ENCODE assay signal across 9 cellular contexts in the genomic region with DNA sequence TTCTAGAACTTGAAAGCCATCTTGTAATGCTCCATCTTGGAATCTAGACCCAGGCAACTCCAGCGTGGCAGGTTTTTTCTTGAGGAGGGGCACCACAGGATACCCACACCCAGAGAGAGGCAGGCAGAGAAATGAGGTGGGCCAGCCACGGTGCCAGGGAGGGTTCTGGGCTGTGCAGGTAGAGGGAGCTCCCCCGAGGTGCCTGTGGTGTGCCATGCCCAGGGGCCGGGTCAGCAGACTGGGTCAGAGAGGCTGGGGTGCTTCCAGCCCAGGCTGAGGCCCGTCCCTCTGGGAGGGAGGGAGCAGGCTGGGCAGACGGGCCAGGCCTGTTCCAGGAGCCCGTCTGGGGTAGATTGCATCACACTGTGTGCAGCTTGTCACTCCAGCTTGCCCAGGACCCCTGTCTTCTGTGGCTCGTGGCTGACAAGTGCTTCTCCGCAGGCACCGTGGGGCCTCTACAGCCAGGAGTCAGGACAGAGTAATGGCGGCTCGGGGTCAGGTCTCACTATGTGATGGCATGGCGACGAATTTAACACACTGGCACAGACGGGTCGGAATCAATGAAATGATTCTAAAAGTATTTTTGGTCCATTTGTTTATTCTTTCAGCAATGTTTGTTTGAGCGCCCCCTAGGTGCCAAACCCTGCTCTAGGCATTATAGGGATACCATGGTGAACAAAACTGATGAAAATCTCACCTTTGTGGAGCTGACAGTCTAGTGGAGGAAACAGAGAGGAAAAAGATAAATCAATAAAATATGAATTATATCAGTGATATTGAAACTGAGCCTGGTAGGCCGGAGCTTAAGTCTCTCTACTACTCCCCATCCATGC.
A peak's percentile ranks its signal among the peaks of the same experiment; 100 is the strongest.
DNase-seq lines count a peak whose midpoint lies in the region; ATAC-seq, FAIRE-seq and TF ChIP-seq lines count a peak whose summit lies in the region.
"Had no signal": no experiment of that assay in that cellular context is flagged by ENCODE, and none has a peak within 500 bp of the region (broad histone marks: within the 10 kb centered on the region; RNA-seq: fewer than 3 reads in every experiment).

No MANE protein-coding gene starts in this region.

- H3K36me3 Mint-ChIP-seq in naive thymus-derived CD8-positive, alpha-beta T cell: peaks cover 0 to 4% (median 0%) of the 10 kb centered on the region in 3 donors

- TF ChIP-seq CTCF in D721Med (IDR thresholded peaks at IDR 0.05; ENCODE audit: insufficient read depth, missing control alignments) (peak; percentile 12), GM12875 (IDR thresholded peaks at IDR 0.05; ENCODE audit: borderline replicate concordance, insufficient read depth, low read depth, low read length) (0 out of 2 replicates have a peak, but pooled peaks have one; percentile 7), SU-DHL-6 (IDR thresholded peaks at IDR 0.05; ENCODE audit: insufficient read depth, low read length, poor library complexity, severe bottlenecking) (peak; percentile 23)

- H4K20me1 ChIP-seq in SU-DHL-6 (ENCODE audit: low read depth, low read length): no peaks in the 10 kb centered on the region

- H3K4me2 ChIP-seq in SU-DHL-6 (ENCODE audit: low read depth, low read length, poor library complexity, severe bottlenecking): no peak overlapping the region

- FAIRE-seq in D721Med (lab: Jason Lieb, UNC): no peak

- H3K4me1 Mint-ChIP-seq in naive thymus-derived CD8-positive, alpha-beta T cell: peaks cover 18 to 58% (median 25%) of the 10 kb centered on the region in 4 donors

- ATAC-seq in naive thymus-derived CD8-positive, alpha-beta T cell: no peak
- ATAC-seq in GM18505 (IDR thresholded peaks at IDR 0.05; ENCODE audit: unreplicated experiment) (no peak), GM19397 (IDR thresholded peaks at IDR 0.05; ENCODE audit: unreplicated experiment) (no peak)

- no peaks in the 10 kb centered on the region for H3K79me2 ChIP-seq in SU-DHL-6 (ENCODE audit: insufficient read depth, low read length)

- H3F3A ChIP-seq in SU-DHL-6 (ENCODE audit: insufficient read depth): no peaks in the 10 kb centered on the region

- H3K27me3 Mint-ChIP-seq in naive thymus-derived CD8-positive, alpha-beta T cell: peaks cover 0 to 3% (median 0%) of the 10 kb centered on the region in 5 donors

- TF ChIP-seq POLR2A in GM18505 (IDR thresholded peaks at IDR 0.05; ENCODE audit: borderline replicate concordance, extremely low read depth, insufficient read depth, insufficient read length): no peak

- no peaks in the 10 kb centered on the region for H3K9me2 ChIP-seq in SU-DHL-6 (replicated peaks; ENCODE audit: insufficient read depth, low read length)

- no peaks in the 10 kb centered on the region for H3K9me3 ChIP-seq in SU-DHL-6 (ENCODE audit: insufficient read depth, low read length)
- H3K9me3 ChIP-seq: suprapubic skin had no signal

- POLR2A ChIA-PET in naive thymus-derived CD8-positive, alpha-beta T cell (lab: Charles Lee): interaction anchor here (0.8 to 1.8 kb wide), 5 partner anchors 16 to 244 kb away, joined by 3 to 11 read pairs (median 4); partner anchors contain the start of gene BCL2L11

- peak overlapping the region; percentile 29 to 94 (median 83) for H3K27ac Mint-ChIP-seq in naive thymus-derived CD8-positive, alpha-beta T cell

- H3K9ac ChIP-seq in SU-DHL-6 (ENCODE audit: low read length): no peak overlapping the region

- no peak for DNase-seq in D721Med (ENCODE audit: insufficient read length, low spot score)
- no peak for DNase-seq in naive thymus-derived CD8-positive, alpha-beta T cell
- no peak for DNase-seq in NCI-H226
- DNase-seq: spleen had no signal

- no peak overlapping the region for H3K27ac ChIP-seq in SU-DHL-6 (ENCODE audit: low read depth, low read length)
- H3K27ac ChIP-seq: spleen, suprapubic skin had no signal

- peaks cover 0 to 9% (median 4%) of the 10 kb centered on the region in 9 donors for H3K9me3 Mint-ChIP-seq in naive thymus-derived CD8-positive, alpha-beta T cell

- no peaks in the 10 kb centered on the region for H3K36me3 ChIP-seq in SU-DHL-6 (ENCODE audit: low read length)
- H3K36me3 ChIP-seq: spleen, suprapubic skin had no signal

- H3K4me3 ChIP-seq in GM12875 (ENCODE audit: low read depth, low read length) (no peak overlapping the region), SU-DHL-6 (ENCODE audit: insufficient read depth, low read length, poor library complexity, severe bottlenecking) (no peak overlapping the region)
- H3K4me3 ChIP-seq: spleen, suprapubic skin had no signal

- H3K4me3 Mint-ChIP-seq in naive thymus-derived CD8-positive, alpha-beta T cell: peak overlapping the region; percentile 33 to 89 (median 75)

- no peak overlapping the region for H2AFZ ChIP-seq in SU-DHL-6 (ENCODE audit: low read depth, low read length, severe bottlenecking)

- H3K27me3 ChIP-seq in SU-DHL-6 (ENCODE audit: low read length): no peaks in the 10 kb centered on the region
